Comparison of ENCODE assay signal across 19 cellular contexts in genomic region chr3:197674741-197675567, GRCh38.
DNase-seq lines count a peak whose midpoint lies in the region; ATAC-seq and TF ChIP-seq lines count a peak whose summit lies in the region.
"Had no signal": no experiment of that assay in that cellular context is flagged by ENCODE, and none has a peak within 500 bp of the region (broad histone marks: within the 10 kb centered on the region; RNA-seq: fewer than 3 reads in every experiment).

No MANE protein-coding gene starts in this region.

- peaks cover 5% of the 10 kb centered on the region for H3K4me1 Mint-ChIP-seq in endothelial cell (ENCODE audit: unreplicated experiment)
- H3K4me1 Mint-ChIP-seq: naive thymus-derived CD4-positive, alpha-beta T cell had no signal

- POLR2A ChIA-PET in PC-3 (lab: Charles Lee; ENCODE audit: unreplicated experiment) = no interaction called here

- CTCF ChIA-PET in PC-3 (lab: Charles Lee) = no interaction called here

- H3K4me1 ChIP-seq in PC-3 (ENCODE audit: insufficient read depth, low read length) = no peaks in the 10 kb centered on the region

- H3K79me2 ChIP-seq in PC-3 (ENCODE audit: low read length) = no peaks in the 10 kb centered on the region

- peak overlapping the region; percentile 50 for H3K4me3 Mint-ChIP-seq in endothelial cell (ENCODE audit: unreplicated experiment)
- H3K4me3 Mint-ChIP-seq: CD4-positive, alpha-beta memory T cell; naive thymus-derived CD4-positive, alpha-beta T cell had no signal

- H3K9me3 ChIP-seq in PC-3 (ENCODE audit: low read length) = no peaks in the 10 kb centered on the region
- H3K9me3 ChIP-seq: heart right ventricle had no signal

- H3K27ac Mint-ChIP-seq in endothelial cell (ENCODE audit: unreplicated experiment) = no peak overlapping the region

- H3F3A ChIP-seq in PC-3 (ENCODE audit: low read length, unreplicated experiment) = no peaks in the 10 kb centered on the region

- H3K27me3 Mint-ChIP-seq in endothelial cell (ENCODE audit: unreplicated experiment) = peaks cover 17% of the 10 kb centered on the region
- H3K27me3 Mint-ChIP-seq: CD4-positive, alpha-beta memory T cell; naive thymus-derived CD4-positive, alpha-beta T cell had no signal

- H3K9me2 ChIP-seq in PC-3 (replicated peaks; ENCODE audit: low read length) = no peaks in the 10 kb centered on the region

- no peak overlapping the region for H3K4me3 ChIP-seq in GM06990 (replicated peaks; ENCODE audit: low read depth, low read length)
- H3K4me3 ChIP-seq in PC-3 (ENCODE audit: low read length) = no peak overlapping the region
- H3K4me3 ChIP-seq: heart right ventricle had no signal

- intact Hi-C loops in PC-3 (cut with micrococcal nuclease) (no loop called here), sciatic nerve (cut with DNase I) (no loop called here)

- peak; percentile 28 for DNase-seq in GM06990 (ENCODE audit: extremely low read depth, insufficient read length)
- DNase-seq in PC-3 = no peak
- DNase-seq in endothelial cell (ENCODE audit: low spot score) = no peak
- no peak for DNase-seq in sciatic nerve (ENCODE audit: low spot score)
- DNase-seq in occipital lobe (lab: John Stamatoyannopoulos, UW) = no peak
- DNase-seq in GDM1 (lab: John Stamatoyannopoulos, UW) = no peak
- DNase-seq: activated CD8-positive, alpha-beta memory T cell treated with anti-CD3 and anti-CD28 coated beads for 24 hours; activated T-cell treated with anti-CD3 and anti-CD28 coated beads, Interleukin-2, amount 50 U/mL, for 48 hours; CD4-positive, alpha-beta memory T cell; cerebellar nuclear complex; heart right ventricle; mesenchymal stem cell; naive thymus-derived CD4-positive, alpha-beta T cell; NCI-H146; NCI-H510A treated with DMSO at 0.1 percent for 48 hours; trophoblast cell had no signal

- H4K20me1 ChIP-seq in PC-3 (ENCODE audit: low read length) = no peaks in the 10 kb centered on the region

- H3K36me3 ChIP-seq in GM06990 (ENCODE audit: control insufficient read depth, insufficient read depth, low read length) (peaks cover 42% of the 10 kb centered on the region), PC-3 (ENCODE audit: low read depth, low read length) (peaks cover 10% of the 10 kb centered on the region; the same call in 1 of the 2 replicates)

- TSS peak; percentile 14 for BruUV-seq in PC-3 (replicated peaks; lab: Mats Ljungman, UMichigan)

- H3K27me3 ChIP-seq in GM06990 (replicated peaks; ENCODE audit: control insufficient read depth, insufficient read depth, low read length) (no peaks in the 10 kb centered on the region), PC-3 (ENCODE audit: low read length) (no peaks in the 10 kb centered on the region)
- H3K27me3 ChIP-seq: heart right ventricle had no signal

- no peak overlapping the region for H3K9ac ChIP-seq in PC-3 (ENCODE audit: low read length)

- H3K4me2 ChIP-seq in PC-3 (ENCODE audit: low read length) = no peak overlapping the region

- ATAC-seq in PC-3 = no peak
- ATAC-seq in sciatic nerve = peak; percentile 33
- no peak for ATAC-seq in HG03097 (IDR thresholded peaks at IDR 0.05; ENCODE audit: low FRiP score, unreplicated experiment)
- ATAC-seq: naive thymus-derived CD4-positive, alpha-beta T cell; Panc1 had no signal

- no peak overlapping the region for H3K27ac ChIP-seq in PC-3 (ENCODE audit: low read length)
- H3K27ac ChIP-seq: epithelial cell of prostate, heart right ventricle had no signal

- no peak overlapping the region for H2AFZ ChIP-seq in PC-3 (ENCODE audit: low read length)

- H3K9me3 Mint-ChIP-seq in endothelial cell (ENCODE audit: unreplicated experiment) = no peaks in the 10 kb centered on the region
- H3K9me3 Mint-ChIP-seq: CD4-positive, alpha-beta memory T cell had no signal

- no peak for TF ChIP-seq CTCF in GM06990 (IDR thresholded peaks at IDR 0.05; ENCODE audit: insufficient read depth, low read length, poor library complexity, severe bottlenecking)
- no peak for TF ChIP-seq CTCF in PC-3 (conservative IDR thresholded peaks at IDR 0.05; ENCODE audit: low read depth, low read length)
- no peak for TF ChIP-seq CTCF in endothelial cell (IDR thresholded peaks at IDR 0.05; ENCODE audit: unreplicated experiment)

- peaks cover 54% of the 10 kb centered on the region for H3K36me3 Mint-ChIP-seq in endothelial cell (ENCODE audit: low read depth, unreplicated experiment)
